Comparison of ENCODE assay signal across 2 cellular contexts in the genomic region with DNA sequence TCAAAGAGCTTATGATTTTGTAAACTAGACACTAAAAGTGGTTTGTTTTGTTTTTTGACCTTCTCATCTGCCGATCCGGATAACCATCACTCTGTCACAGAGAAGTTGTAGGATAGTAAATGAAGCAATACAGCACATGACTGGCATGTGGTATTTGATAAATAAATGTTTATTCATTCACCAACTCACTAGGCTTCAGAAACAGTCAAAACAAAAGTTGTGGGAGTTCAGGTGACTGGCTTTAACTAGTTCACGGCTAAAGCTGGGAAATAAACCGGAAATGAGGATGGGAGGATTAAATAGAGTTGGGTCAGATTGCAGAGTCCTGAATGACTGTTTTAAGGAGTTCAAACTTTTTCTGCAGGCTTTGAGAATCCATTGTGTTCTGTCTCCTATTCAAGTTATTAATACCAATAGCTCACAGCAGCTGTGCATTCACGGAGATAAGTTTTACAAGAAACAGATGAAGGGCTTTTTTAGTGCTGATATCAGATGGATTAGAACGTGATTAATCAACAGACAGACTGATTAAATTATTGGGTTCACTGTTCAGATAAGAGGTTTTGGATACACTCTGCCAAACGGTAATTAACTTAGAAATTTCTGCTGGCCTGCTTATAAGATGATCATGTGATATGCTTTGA.
A peak's percentile ranks its signal among the peaks of the same experiment; 100 is the strongest.
TF ChIP-seq lines count a peak whose summit lies in the region.

No MANE protein-coding gene starts in this region.

TF ChIP-seq in GM12878, 131 proteins besides CTCF, POLR2A, EP300 and RAD21 (continued from another document):
- TF ChIP-seq, protein P1, sequence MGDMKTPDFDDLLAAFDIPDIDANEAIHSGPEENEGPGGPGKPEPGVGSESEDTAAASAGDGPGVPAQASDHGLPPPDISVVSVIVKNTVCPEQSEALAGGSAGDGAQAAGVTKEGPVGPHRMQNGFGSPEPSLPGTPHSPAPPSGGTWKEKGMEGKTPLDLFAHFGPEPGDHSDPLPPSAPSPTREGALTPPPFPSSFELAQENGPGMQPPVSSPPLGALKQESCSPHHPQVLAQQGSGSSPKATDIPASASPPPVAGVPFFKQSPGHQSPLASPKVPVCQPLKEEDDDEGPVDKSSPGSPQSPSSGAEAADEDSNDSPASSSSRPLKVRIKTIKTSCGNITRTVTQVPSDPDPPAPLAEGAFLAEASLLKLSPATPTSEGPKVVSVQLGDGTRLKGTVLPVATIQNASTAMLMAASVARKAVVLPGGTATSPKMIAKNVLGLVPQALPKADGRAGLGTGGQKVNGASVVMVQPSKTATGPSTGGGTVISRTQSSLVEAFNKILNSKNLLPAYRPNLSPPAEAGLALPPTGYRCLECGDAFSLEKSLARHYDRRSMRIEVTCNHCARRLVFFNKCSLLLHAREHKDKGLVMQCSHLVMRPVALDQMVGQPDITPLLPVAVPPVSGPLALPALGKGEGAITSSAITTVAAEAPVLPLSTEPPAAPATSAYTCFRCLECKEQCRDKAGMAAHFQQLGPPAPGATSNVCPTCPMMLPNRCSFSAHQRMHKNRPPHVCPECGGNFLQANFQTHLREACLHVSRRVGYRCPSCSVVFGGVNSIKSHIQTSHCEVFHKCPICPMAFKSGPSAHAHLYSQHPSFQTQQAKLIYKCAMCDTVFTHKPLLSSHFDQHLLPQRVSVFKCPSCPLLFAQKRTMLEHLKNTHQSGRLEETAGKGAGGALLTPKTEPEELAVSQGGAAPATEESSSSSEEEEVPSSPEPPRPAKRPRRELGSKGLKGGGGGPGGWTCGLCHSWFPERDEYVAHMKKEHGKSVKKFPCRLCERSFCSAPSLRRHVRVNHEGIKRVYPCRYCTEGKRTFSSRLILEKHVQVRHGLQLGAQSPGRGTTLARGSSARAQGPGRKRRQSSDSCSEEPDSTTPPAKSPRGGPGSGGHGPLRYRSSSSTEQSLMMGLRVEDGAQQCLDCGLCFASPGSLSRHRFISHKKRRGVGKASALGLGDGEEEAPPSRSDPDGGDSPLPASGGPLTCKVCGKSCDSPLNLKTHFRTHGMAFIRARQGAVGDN (IDR thresholded peaks at IDR 0.05) = no peak
- TF ChIP-seq REST (IDR thresholded peaks at IDR 0.05; ENCODE audit: low read depth, low read length) (no peak), MTA2 (IDR thresholded peaks at IDR 0.05; ENCODE audit: low read depth) (no peak), RAD51 (IDR thresholded peaks at IDR 0.05) (peak; percentile 17; the same call in 1 of the 2 replicates), NR2C2 (IDR thresholded peaks at IDR 0.05; ENCODE audit: borderline replicate concordance, control insufficient read depth, insufficient read length, low read depth) (no peak), HCFC1 (IDR thresholded peaks at IDR 0.05; ENCODE audit: low read length) (no peak), SMC3 (IDR thresholded peaks at IDR 0.05; ENCODE audit: borderline replicate concordance, low read length) (no peak), FOS (IDR thresholded peaks at IDR 0.05; ENCODE audit: borderline replicate concordance, extremely low read depth, insufficient read length) (no peak), SIX5 (IDR thresholded peaks at IDR 0.05; ENCODE audit: low read depth, low read length, severe bottlenecking) (no peak), EED (IDR thresholded peaks at IDR 0.05; ENCODE audit: low read depth) (no peak), ATF7 (IDR thresholded peaks at IDR 0.05; ENCODE audit: low read depth) (no peak), SMAD1 (IDR thresholded peaks at IDR 0.05; ENCODE audit: low read depth, partially characterized antibody) (no peak)
- TF ChIP-seq, protein P2, sequence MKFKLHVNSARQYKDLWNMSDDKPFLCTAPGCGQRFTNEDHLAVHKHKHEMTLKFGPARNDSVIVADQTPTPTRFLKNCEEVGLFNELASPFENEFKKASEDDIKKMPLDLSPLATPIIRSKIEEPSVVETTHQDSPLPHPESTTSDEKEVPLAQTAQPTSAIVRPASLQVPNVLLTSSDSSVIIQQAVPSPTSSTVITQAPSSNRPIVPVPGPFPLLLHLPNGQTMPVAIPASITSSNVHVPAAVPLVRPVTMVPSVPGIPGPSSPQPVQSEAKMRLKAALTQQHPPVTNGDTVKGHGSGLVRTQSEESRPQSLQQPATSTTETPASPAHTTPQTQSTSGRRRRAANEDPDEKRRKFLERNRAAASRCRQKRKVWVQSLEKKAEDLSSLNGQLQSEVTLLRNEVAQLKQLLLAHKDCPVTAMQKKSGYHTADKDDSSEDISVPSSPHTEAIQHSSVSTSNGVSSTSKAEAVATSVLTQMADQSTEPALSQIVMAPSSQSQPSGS (IDR thresholded peaks at IDR 0.05; ENCODE audit: low read length) = no peak

TF ChIP-seq in HEK293T, 16 proteins besides CTCF, POLR2A, EP300 and RAD21 (continued from another document):
- TF ChIP-seq PKNOX1 (IDR thresholded peaks at IDR 0.05) (no peak), ELF4 (IDR thresholded peaks at IDR 0.05) (no peak), LEF1 (IDR thresholded peaks at IDR 0.05; ENCODE audit: borderline replicate concordance) (no peak), FOXK2 (IDR thresholded peaks at IDR 0.05) (no peak), TARDBP (IDR thresholded peaks at IDR 0.05) (no peak), BHLHE40 (IDR thresholded peaks at IDR 0.05; ENCODE audit: borderline replicate concordance) (no peak), HDGF (IDR thresholded peaks at IDR 0.05; ENCODE audit: borderline replicate concordance) (no peak), SP1 (IDR thresholded peaks at IDR 0.05) (no peak), L3MBTL2 (conservative IDR thresholded peaks at IDR 0.05) (no peak)
